In the genomic region with DNA sequence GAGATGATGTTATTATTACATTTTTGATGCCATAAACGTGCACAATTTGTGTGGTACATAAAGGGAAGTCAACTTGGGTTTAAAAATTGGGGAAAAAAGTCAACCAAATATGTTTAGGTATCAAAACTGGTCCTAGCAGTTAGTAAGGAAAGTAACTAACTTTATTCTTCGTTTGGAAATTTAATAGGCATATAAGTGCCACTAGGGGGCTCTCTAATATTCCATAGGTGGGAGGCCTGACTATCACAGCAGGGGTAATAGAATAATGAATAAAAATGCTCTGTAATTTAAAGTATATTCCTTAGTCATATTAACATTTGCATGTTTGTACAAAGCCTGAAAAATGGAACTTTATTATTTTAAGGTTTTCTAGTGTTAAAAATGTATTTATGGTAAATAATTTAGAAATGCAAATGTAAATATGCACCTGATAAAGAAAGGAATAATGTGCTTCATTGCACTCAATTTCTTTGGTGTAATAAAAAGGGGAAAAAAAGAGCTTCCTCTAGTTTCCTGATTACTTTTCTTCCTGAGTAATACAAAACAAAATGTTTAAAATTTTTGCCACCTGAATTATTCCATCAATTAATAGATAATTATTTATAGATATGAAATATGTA, we compare ENCODE assay signal across 8 cellular contexts.
A peak's percentile ranks its signal among the peaks of the same experiment; 100 is the strongest.
DNase-seq lines count a peak whose midpoint lies in the region; ATAC-seq and TF ChIP-seq lines count a peak whose summit lies in the region.

No MANE protein-coding gene starts in this region.

- H3K4me3 ChIP-seq in NB4 (ENCODE audit: low read depth, low read length) (no peak overlapping the region), WI38 (ENCODE audit: low read depth, low read length) (no peak overlapping the region), kidney epithelial cell (ENCODE audit: low read depth, low read length) (no peak overlapping the region)

- DNase-seq in NCI-H2107 (lab: John Stamatoyannopoulos, UW) (peak; percentile 21), NCI-H2107 treated with DMSO at 0.1 percent for 48 hours (lab: John Stamatoyannopoulos, UW; ENCODE audit: unreplicated experiment) (no peak), NB4 (ENCODE audit: low read depth) (peak; percentile 45), kidney epithelial cell (ENCODE audit: low read depth) (no peak), posterior cingulate gyrus (no peak)

- ATAC-seq in GM21360 (IDR thresholded peaks at IDR 0.05; ENCODE audit: unreplicated experiment), result peak; percentile 64
- ATAC-seq in GM18505 (IDR thresholded peaks at IDR 0.05; ENCODE audit: unreplicated experiment), result no peak

- H3K36me3 ChIP-seq in kidney epithelial cell (ENCODE audit: control insufficient read depth, insufficient read depth, low read length), result no peaks in the 10 kb centered on the region

- intact Hi-C loops in posterior cingulate gyrus (cut with DNase I), result loop anchor here (1.0 to 5.0 kb wide), 3 partner anchors 101 to 246 kb away; partner anchors contain the start of gene HS3ST5

- no peak for TF ChIP-seq POLR2A in NB4 (IDR thresholded peaks at IDR 0.05; ENCODE audit: extremely low read depth, insufficient read length)
- no peak for TF ChIP-seq POLR2A in GM18505 (IDR thresholded peaks at IDR 0.05; ENCODE audit: borderline replicate concordance, extremely low read depth, insufficient read depth, insufficient read length)

- no peaks in the 10 kb centered on the region for H3K27me3 ChIP-seq in kidney epithelial cell (ENCODE audit: control insufficient read depth, insufficient read depth, low read length)

- TF ChIP-seq CTCF in NB4 (IDR thresholded peaks at IDR 0.05; ENCODE audit: low read depth, low read length), result peak; percentile 55
- TF ChIP-seq CTCF in WI38 (IDR thresholded peaks at IDR 0.05; ENCODE audit: low read depth, low read length), result peak; percentile 37; the same call in 1 of the 2 replicates
- peak; percentile 60 for TF ChIP-seq CTCF in kidney epithelial cell (IDR thresholded peaks at IDR 0.05; ENCODE audit: insufficient read depth, low read length, poor library complexity, severe bottlenecking)

Comparison
In these comparisons a context has a peak if more than half of its experiments do, and no peak if none do; other contexts are left out.
1. DNase-seq: peak in NCI-H2107 (single experiment) and NB4 (single experiment); none in NCI-H2107 treated with DMSO at 0.1 percent for 48 hours (single experiment), kidney epithelial cell (single experiment) and posterior cingulate gyrus (0 of 10).
2. Peak in every context shown above with its lines, with median percentiles within 50 percentile points of each other: CTCF ChIP-seq.